1 cellular context compared by ENCODE assay signal in the genomic region with DNA sequence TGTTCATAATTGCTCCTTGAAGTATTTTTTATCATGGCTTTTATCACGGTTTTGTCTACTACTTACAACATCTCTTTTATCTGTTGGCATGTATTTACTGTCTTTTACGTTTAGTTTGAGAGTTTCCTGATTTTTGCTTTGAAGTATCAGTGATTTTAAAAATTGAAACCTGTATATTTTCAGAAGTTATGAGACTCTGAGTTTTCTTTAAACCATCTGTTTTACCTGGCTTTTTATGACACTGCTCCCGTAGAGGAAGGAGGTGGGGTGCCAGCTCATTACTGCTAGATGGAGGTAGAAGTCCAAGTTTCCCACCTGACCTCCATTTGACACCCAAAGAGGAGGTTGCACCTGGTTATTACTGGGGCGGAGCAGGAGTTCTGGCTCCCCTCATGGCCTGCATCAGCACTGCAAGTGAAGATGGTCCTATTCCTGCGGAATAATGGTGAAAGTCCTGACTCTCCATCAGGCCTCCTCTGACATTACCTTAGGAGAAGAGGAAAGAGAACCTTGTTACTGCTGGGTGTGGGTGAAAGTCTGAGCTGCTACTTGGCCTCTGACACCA.
TF ChIP-seq lines count a peak whose summit lies in the region.

No MANE protein-coding gene starts in this region.

TF ChIP-seq in GM12878, 131 proteins besides CTCF, POLR2A, EP300 and RAD21 (continued from another document):
- TF ChIP-seq, protein P1, sequence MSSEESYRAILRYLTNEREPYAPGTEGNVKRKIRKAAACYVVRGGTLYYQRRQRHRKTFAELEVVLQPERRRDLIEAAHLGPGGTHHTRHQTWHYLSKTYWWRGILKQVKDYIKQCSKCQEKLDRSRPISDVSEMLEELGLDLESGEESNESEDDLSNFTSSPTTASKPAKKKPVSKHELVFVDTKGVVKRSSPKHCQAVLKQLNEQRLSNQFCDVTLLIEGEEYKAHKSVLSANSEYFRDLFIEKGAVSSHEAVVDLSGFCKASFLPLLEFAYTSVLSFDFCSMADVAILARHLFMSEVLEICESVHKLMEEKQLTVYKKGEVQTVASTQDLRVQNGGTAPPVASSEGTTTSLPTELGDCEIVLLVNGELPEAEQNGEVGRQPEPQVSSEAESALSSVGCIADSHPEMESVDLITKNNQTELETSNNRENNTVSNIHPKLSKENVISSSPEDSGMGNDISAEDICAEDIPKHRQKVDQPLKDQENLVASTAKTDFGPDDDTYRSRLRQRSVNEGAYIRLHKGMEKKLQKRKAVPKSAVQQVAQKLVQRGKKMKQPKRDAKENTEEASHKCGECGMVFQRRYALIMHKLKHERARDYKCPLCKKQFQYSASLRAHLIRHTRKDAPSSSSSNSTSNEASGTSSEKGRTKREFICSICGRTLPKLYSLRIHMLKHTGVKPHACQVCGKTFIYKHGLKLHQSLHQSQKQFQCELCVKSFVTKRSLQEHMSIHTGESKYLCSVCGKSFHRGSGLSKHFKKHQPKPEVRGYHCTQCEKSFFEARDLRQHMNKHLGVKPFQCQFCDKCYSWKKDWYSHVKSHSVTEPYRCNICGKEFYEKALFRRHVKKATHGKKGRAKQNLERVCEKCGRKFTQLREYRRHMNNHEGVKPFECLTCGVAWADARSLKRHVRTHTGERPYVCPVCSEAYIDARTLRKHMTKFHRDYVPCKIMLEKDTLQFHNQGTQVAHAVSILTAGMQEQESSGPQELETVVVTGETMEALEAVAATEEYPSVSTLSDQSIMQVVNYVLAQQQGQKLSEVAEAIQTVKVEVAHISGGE (CRISPR knock-in tag; IDR thresholded peaks at IDR 0.05), result no peak
- TF ChIP-seq RELA (IDR thresholded peaks at IDR 0.05; ENCODE audit: borderline replicate concordance, partially characterized antibody) (no peak), MEF2B (IDR thresholded peaks at IDR 0.05; ENCODE audit: partially characterized antibody, poor library complexity, severe bottlenecking) (no peak), PML (IDR thresholded peaks at IDR 0.05; ENCODE audit: low read length) (no peak), FOS (IDR thresholded peaks at IDR 0.05; ENCODE audit: borderline replicate concordance, extremely low read depth, insufficient read length) (no peak), RFX5 (IDR thresholded peaks at IDR 0.05; ENCODE audit: low read depth, low read length) (no peak), IRF4 (IDR thresholded peaks at IDR 0.05; ENCODE audit: low read depth, low read length) (no peak), RUNX3 (IDR thresholded peaks at IDR 0.05; ENCODE audit: low read length) (no peak), CHD2 (IDR thresholded peaks at IDR 0.05; ENCODE audit: borderline replicate concordance, low read depth, low read length) (no peak)
- TF ChIP-seq, protein P2, sequence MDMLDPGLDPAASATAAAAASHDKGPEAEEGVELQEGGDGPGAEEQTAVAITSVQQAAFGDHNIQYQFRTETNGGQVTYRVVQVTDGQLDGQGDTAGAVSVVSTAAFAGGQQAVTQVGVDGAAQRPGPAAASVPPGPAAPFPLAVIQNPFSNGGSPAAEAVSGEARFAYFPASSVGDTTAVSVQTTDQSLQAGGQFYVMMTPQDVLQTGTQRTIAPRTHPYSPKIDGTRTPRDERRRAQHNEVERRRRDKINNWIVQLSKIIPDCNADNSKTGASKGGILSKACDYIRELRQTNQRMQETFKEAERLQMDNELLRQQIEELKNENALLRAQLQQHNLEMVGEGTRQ (IDR thresholded peaks at IDR 0.05; ENCODE audit: borderline replicate concordance, low read depth, low read length), result no peak
- TF ChIP-seq, protein P3, sequence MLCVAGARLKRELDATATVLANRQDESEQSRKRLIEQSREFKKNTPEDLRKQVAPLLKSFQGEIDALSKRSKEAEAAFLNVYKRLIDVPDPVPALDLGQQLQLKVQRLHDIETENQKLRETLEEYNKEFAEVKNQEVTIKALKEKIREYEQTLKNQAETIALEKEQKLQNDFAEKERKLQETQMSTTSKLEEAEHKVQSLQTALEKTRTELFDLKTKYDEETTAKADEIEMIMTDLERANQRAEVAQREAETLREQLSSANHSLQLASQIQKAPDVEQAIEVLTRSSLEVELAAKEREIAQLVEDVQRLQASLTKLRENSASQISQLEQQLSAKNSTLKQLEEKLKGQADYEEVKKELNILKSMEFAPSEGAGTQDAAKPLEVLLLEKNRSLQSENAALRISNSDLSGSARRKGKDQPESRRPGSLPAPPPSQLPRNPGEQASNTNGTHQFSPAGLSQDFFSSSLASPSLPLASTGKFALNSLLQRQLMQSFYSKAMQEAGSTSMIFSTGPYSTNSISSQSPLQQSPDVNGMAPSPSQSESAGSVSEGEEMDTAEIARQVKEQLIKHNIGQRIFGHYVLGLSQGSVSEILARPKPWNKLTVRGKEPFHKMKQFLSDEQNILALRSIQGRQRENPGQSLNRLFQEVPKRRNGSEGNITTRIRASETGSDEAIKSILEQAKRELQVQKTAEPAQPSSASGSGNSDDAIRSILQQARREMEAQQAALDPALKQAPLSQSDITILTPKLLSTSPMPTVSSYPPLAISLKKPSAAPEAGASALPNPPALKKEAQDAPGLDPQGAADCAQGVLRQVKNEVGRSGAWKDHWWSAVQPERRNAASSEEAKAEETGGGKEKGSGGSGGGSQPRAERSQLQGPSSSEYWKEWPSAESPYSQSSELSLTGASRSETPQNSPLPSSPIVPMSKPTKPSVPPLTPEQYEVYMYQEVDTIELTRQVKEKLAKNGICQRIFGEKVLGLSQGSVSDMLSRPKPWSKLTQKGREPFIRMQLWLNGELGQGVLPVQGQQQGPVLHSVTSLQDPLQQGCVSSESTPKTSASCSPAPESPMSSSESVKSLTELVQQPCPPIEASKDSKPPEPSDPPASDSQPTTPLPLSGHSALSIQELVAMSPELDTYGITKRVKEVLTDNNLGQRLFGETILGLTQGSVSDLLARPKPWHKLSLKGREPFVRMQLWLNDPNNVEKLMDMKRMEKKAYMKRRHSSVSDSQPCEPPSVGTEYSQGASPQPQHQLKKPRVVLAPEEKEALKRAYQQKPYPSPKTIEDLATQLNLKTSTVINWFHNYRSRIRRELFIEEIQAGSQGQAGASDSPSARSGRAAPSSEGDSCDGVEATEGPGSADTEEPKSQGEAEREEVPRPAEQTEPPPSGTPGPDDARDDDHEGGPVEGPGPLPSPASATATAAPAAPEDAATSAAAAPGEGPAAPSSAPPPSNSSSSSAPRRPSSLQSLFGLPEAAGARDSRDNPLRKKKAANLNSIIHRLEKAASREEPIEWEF (IDR thresholded peaks at IDR 0.05; ENCODE audit: insufficient replicate concordance, low read depth, low read length), result no peak
- TF ChIP-seq, protein P4, sequence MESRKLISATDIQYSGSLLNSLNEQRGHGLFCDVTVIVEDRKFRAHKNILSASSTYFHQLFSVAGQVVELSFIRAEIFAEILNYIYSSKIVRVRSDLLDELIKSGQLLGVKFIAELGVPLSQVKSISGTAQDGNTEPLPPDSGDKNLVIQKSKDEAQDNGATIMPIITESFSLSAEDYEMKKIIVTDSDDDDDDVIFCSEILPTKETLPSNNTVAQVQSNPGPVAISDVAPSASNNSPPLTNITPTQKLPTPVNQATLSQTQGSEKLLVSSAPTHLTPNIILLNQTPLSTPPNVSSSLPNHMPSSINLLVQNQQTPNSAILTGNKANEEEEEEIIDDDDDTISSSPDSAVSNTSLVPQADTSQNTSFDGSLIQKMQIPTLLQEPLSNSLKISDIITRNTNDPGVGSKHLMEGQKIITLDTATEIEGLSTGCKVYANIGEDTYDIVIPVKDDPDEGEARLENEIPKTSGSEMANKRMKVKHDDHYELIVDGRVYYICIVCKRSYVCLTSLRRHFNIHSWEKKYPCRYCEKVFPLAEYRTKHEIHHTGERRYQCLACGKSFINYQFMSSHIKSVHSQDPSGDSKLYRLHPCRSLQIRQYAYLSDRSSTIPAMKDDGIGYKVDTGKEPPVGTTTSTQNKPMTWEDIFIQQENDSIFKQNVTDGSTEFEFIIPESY (IDR thresholded peaks at IDR 0.05), result no peak
